In the genomic region with DNA sequence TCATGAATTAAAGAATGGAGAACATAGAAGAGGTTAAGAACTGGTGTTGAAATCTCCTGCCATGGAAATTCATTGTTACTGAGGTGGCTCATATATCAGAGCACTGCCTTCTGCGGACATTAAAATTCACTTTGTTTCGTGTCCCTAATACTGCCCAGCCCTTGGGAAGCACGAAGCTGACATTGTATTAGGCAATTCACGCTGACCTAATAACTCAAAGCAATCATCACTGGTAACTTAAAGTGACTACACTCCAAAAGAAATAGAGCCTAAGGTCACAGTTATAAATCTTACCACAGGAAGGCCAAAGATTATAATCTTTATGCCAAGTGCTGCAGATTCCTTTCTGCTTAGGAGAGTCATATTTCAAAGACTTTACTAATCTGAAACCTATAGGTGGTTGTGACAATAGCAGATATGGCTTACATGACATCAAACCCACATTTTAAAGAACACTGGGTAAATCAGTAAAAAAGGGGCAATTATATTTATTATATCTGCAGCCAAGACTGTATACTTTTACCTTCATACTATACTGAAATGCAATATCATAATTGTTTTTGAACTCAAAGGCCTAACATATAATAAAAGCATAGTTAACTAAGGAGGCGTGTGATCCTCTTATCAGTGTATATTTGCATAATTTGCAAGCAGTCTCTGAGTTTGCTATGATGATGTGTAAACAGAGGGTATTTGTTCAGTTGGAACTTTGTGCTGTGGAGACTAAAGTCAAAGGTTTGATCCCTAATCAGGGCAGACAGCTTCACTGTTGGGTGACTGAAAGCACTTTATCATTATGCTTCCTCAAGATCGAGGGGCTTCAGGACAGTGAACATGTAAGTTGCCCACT, we compare ENCODE assay signal across 9 cellular contexts. TPM values are rescaled to one million over a fixed set of nuclear protein-coding genes. Genes with fewer than 3 reads are reported as not detected.
DNase-seq lines count a peak whose midpoint lies in the region; ATAC-seq, FAIRE-seq and TF ChIP-seq lines count a peak whose summit lies in the region.
"Had no signal": no experiment of that assay in that cellular context is flagged by ENCODE, and none has a peak within 500 bp of the region (broad histone marks: within the 10 kb centered on the region; RNA-seq: fewer than 3 reads in every experiment).

No MANE protein-coding gene starts in this region.

- BruUV-seq in HepG2 (replicated peaks; lab: Mats Ljungman, UMichigan): no TSS peak

- CTCF ChIA-PET in HEK293T (lab: Yijun Ruan, JAX) (interaction anchor here (0.7 to 1.6 kb wide), 7 partner anchors 50 to 556 kb away, joined by 3 to 18 read pairs (median 3); a partner anchor contains a TSS), HepG2 (lab: Yijun Ruan, JAX; ENCODE audit: low intra/inter-chr PET ratio, low total read pairs) (interaction anchor here (1.9 to 2.8 kb wide), 3 partner anchors 139 to 219 kb away, joined by 9 to 25 read pairs (median 15); a partner anchor contains a TSS)

- peak overlapping the region; percentile 96 for H3K27ac ChIP-seq in HepG2 (ENCODE audit: extremely low read length, insufficient read depth, low read length)
- H3K27ac ChIP-seq in transverse colon: peak overlapping the region; percentile 54 to 79 (median 69)

- H4K20me1 ChIP-seq in HepG2 (ENCODE audit: insufficient read depth, low read length): no peaks in the 10 kb centered on the region

- TF ChIP-seq EP300 in HepG2 (IDR thresholded peaks at IDR 0.05; ENCODE audit: low read depth in 2 of 2, low read length in 2 of 2): peak; percentile 41 to 95; a peak in 3 of 4 replicates
- peak; percentile 76 for TF ChIP-seq EP300 in HepG2 (CRISPR knock-in tag; IDR thresholded peaks at IDR 0.05; ENCODE audit: borderline replicate concordance)
- TF ChIP-seq EP300 in transverse colon (IDR thresholded peaks at IDR 0.05; ENCODE audit: low read depth): no peak

- TF ChIP-seq CTCF in HepG2 (CRISPR knock-in tag; IDR thresholded peaks at IDR 0.05) (no peak), transverse colon (IDR thresholded peaks at IDR 0.05) (peak in 2 of 5 experiments; percentile 37 to 48)

- FAIRE-seq in HepG2 (lab: Jason Lieb, UNC): peak; percentile 79

- DNase-seq in HEK293T (ENCODE audit: extremely low spot score): peak; percentile 33
- peak; percentile 62 for DNase-seq in SW480 (ENCODE audit: low spot score)
- peak; percentile 95 for DNase-seq in HepG2 (ENCODE audit: low spot score)
- DNase-seq in transverse colon: no peak
- no peak for DNase-seq in head of caudate nucleus
- DNase-seq in inferior parietal cortex (ENCODE audit: extremely low spot score): no peak
- DNase-seq in KBM-7: no peak
- DNase-seq: natural killer cell had no signal

- peak overlapping the region; percentile 71 for H3K9ac ChIP-seq in HepG2 (ENCODE audit: insufficient read depth, low read depth, low read length)

- peak; percentile 73 to 83; a peak in 3 of 4 replicates for TF ChIP-seq POLR2A in HepG2 (IDR thresholded peaks at IDR 0.05; ENCODE audit: insufficient read depth in 1 of 2, low read depth in 2 of 2, low read length in 2 of 2)
- no peak for TF ChIP-seq POLR2A in transverse colon (IDR thresholded peaks at IDR 0.05)

- intact Hi-C loops in HepG2 (cut with micrococcal nuclease; ENCODE audit: unreplicated experiment): loop anchor here (1.0 to 2.0 kb wide), 4 partner anchors 52 to 672 kb away; a partner anchor contains a TSS
- intact Hi-C loops in transverse colon (cut with DNase I; ENCODE audit: low total_unique reads): loop anchor here (5.0 kb wide), 1 partner anchor 638 kb away; no protein-coding TSS in a partner anchor
- intact Hi-C loops in head of caudate nucleus (cut with DNase I): loop anchor here (5.0 kb wide), 1 partner anchor 218 kb away; no protein-coding TSS in a partner anchor

- H3K9me3 ChIP-seq in HepG2 (ENCODE audit: low read length) (no peaks in the 10 kb centered on the region), transverse colon (no peaks in the 10 kb centered on the region)
- H3K9me3 ChIP-seq: ascending aorta had no signal

- no peak overlapping the region for H2AFZ ChIP-seq in HepG2 (ENCODE audit: low read length)

- 0 out of 2 replicates have a peak, but pooled peaks have one; percentile 20 for TF ChIP-seq RAD21 in HepG2 (CRISPR knock-in tag; IDR thresholded peaks at IDR 0.05)

- in situ Hi-C loops in HepG2 (cut with HindIII; ENCODE audit: extremely low pct_ligation_motif_present, low pct_unique_long_range_greater_than_20kb) (loop anchor here (5.0 to 25.0 kb wide), 2 partner anchors 553 to 648 kb away; no protein-coding TSS in a partner anchor), transverse colon (cut with MboI; ENCODE audit: low pct_ligation_motif_present in 1 of 4, low pct_unique_long_range_greater_than_20kb in 1 of 4, low sequenced_read_pairs in 3 of 4) (loop anchor here (5.0 to 25.0 kb wide), 6 partner anchors 146 to 648 kb away; no protein-coding TSS in a partner anchor), KBM-7 (cut with MboI; ENCODE audit: low pct_unique_long_range_greater_than_20kb, low sequenced_read_pairs) (loop anchor here (10.0 to 25.0 kb wide), 2 partner anchors 216 to 648 kb away; no protein-coding TSS in a partner anchor)

- H3K4me1 ChIP-seq in HepG2 (ENCODE audit: insufficient read depth, low read length) (peaks cover 80% of the 10 kb centered on the region), transverse colon (peaks cover 2 to 51% (median 32%) of the 10 kb centered on the region in 4 donors)
- H3K4me1 ChIP-seq: ascending aorta had no signal

- peak; percentile 82 for ATAC-seq in HepG2

- H3K27me3 ChIP-seq in HepG2 (ENCODE audit: control insufficient read depth in 1 of 2, insufficient read depth in 2 of 2, low read length in 2 of 2) (no peaks in the 10 kb centered on the region), transverse colon (no peaks in the 10 kb centered on the region)
- H3K27me3 ChIP-seq: ascending aorta had no signal

- H3K36me3 ChIP-seq in HepG2 (replicated peaks in 1 of 2; ENCODE audit: control insufficient read depth in 1 of 2, insufficient read depth in 2 of 2, low read length in 2 of 2): no peaks in the 10 kb centered on the region
- no peaks in the 10 kb centered on the region for H3K36me3 ChIP-seq in transverse colon
- H3K36me3 ChIP-seq: ascending aorta had no signal

- WGBS in HepG2 (ENCODE audit: low lambda C conversion rate): 3% methylated on average over 6 of the region's 6 CpGs
- WGBS in transverse colon (ENCODE audit: low coverage in 1 of 2), 2 donors: 30 to 33% methylated on average over 6 of the region's 6 CpGs

- peak overlapping the region; percentile 81 for H3K4me2 ChIP-seq in HepG2 (ENCODE audit: low read depth, low read length)

- POLR2A ChIA-PET in HEK293T (lab: Yijun Ruan, JAX): no interaction called here
- POLR2A ChIA-PET in HepG2 (lab: Yijun Ruan, JAX): interaction anchor here (0.8 to 1.5 kb wide), 11 partner anchors 9 to 314 kb away, joined by 3 to 8 read pairs (median 4); a partner anchor contains a TSS

- H3K79me2 ChIP-seq in HepG2 (ENCODE audit: insufficient read depth, low read length): peaks cover 17% of the 10 kb centered on the region

- peak overlapping the region; percentile 56 to 64 (median 62); a peak in 5 of 6 replicates for H3K4me3 ChIP-seq in HepG2 (replicated peaks in 1 of 3; ENCODE audit: insufficient read depth in 1 of 3, low read depth in 2 of 3, low read length in 3 of 3)
- no peak overlapping the region for H3K4me3 ChIP-seq in transverse colon
- H3K4me3 ChIP-seq: ascending aorta had no signal

TF ChIP-seq in HEK293T, 16 proteins besides CTCF, POLR2A, EP300 and RAD21 (continues in another document):
- 0 out of 2 replicates have a peak, but pooled peaks have one; percentile 26 for TF ChIP-seq ZNF384 (IDR thresholded peaks at IDR 0.05)
- TF ChIP-seq FOXA1 (IDR thresholded peaks at IDR 0.05): 0 out of 2 replicates have a peak, but pooled peaks have one; percentile 15
- no peak for TF ChIP-seq NFRKB (IDR thresholded peaks at IDR 0.05)
- TF ChIP-seq FOXM1 (IDR thresholded peaks at IDR 0.05; ENCODE audit: borderline replicate concordance): no peak
- TF ChIP-seq CTBP1 (IDR thresholded peaks at IDR 0.05; ENCODE audit: borderline replicate concordance): peak; percentile 97
- TF ChIP-seq TARDBP (IDR thresholded peaks at IDR 0.05): 0 out of 2 replicates have a peak, but pooled peaks have one; percentile 26

TF ChIP-seq in HepG2, 621 proteins besides CTCF, POLR2A, EP300 and RAD21 (continues in another document):
- TF ChIP-seq, protein P1, sequence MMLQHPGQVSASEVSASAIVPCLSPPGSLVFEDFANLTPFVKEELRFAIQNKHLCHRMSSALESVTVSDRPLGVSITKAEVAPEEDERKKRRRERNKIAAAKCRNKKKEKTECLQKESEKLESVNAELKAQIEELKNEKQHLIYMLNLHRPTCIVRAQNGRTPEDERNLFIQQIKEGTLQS (CRISPR knock-in tag; IDR thresholded peaks at IDR 0.05): 0 out of 2 replicates have a peak, but pooled peaks have one; percentile 46
- TF ChIP-seq, protein P2, sequence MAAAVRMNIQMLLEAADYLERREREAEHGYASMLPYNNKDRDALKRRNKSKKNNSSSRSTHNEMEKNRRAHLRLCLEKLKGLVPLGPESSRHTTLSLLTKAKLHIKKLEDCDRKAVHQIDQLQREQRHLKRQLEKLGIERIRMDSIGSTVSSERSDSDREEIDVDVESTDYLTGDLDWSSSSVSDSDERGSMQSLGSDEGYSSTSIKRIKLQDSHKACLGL (CRISPR knock-in tag; IDR thresholded peaks at IDR 0.05): no peak
- no peak for TF ChIP-seq ZMYM3 (CRISPR knock-in tag; IDR thresholded peaks at IDR 0.05)

RNA-seq across cellular contexts. Expression of a gene that starts 51.9 kb away (rescaled TPM):
- total RNA-seq in HepG2 (2016; rRNA removed; fragmentation: Illumina TruSeq; extraction: Trizol) (199 and 286 TPM in 2 replicates), transverse colon (100 to 1,000 TPM in 1 of 4 donors, 10 to 100 TPM in 3; 74.4 to 133 (median 88.5) TPM)
- total RNA-seq in HepG2 (2016; cell fraction: cytosol; rRNA removed; fragmentation: Illumina TruSeq; extraction: Trizol; ENCODE audit: low read depth): 24.4 and 27.4 TPM in 2 replicates
- 185 and 316 TPM in 2 replicates for total RNA-seq in HepG2 (2016; cell fraction: insoluble cytoplasmic fraction; rRNA removed; fragmentation: Illumina TruSeq; extraction: Trizol)
- 84.0 and 101 TPM in 2 replicates for total RNA-seq in HepG2 (2016; cell fraction: membrane; rRNA removed; fragmentation: Illumina TruSeq; extraction: Trizol)
- total RNA-seq in HepG2 (2016; cell fraction: nucleus; rRNA removed; fragmentation: Illumina TruSeq; extraction: Trizol): 80.2 and 86.7 TPM in 2 replicates
- 30.6 and 38.4 TPM in 2 replicates for polyA plus RNA-seq in HepG2 (2011; rRNA removed)
- 13.6 and 23.2 TPM in 2 replicates for polyA plus RNA-seq in HepG2 (2011; cell fraction: cytosol; rRNA removed)
- 7.4 and 12.5 TPM in 2 replicates for polyA plus RNA-seq in HepG2 (2011; cell fraction: nucleus; rRNA removed)
- 60.2 and 71.6 TPM in 2 replicates for polyA plus RNA-seq in HepG2 (2012)
- 19.1 TPM in 2 replicates for polyA plus RNA-seq in HepG2 (2016; cell fraction: cytosol; fragmentation: Illumina TruSeq; extraction: Trizol; ENCODE audit: low read depth)
- polyA plus RNA-seq in HepG2 (2016; cell fraction: insoluble cytoplasmic fraction; fragmentation: Illumina TruSeq; extraction: Trizol; ENCODE audit: low read depth): 177 and 188 TPM in 2 replicates
- polyA plus RNA-seq in HepG2 (2016; cell fraction: membrane; fragmentation: Illumina TruSeq; extraction: Trizol; ENCODE audit: low read depth): 37.6 and 44.7 TPM in 2 replicates
- polyA plus RNA-seq in HepG2 (2016; cell fraction: nucleus; fragmentation: Illumina TruSeq; extraction: Trizol; ENCODE audit: insufficient read depth, low read depth): 56.1 and 58.9 TPM in 2 replicates
- 14.8 and 29.3 TPM in 2 replicates for polyA minus RNA-seq in HepG2 (2011; rRNA and poly(A)+ RNA removed; ENCODE audit: low replicate concordance)
- polyA minus RNA-seq in HepG2 (2011; cell fraction: cytosol; rRNA and poly(A)+ RNA removed): 31.0 and 34.3 TPM in 2 replicates
- polyA minus RNA-seq in HepG2 (2011; cell fraction: nucleus; rRNA and poly(A)+ RNA removed): 77.0 and 95.7 TPM in 2 replicates

Comparison
In these comparisons a context has a peak if more than half of its experiments do, and no peak if none do; other contexts are left out.
1. DNase-seq: peak in HEK293T (single experiment), SW480 (single experiment) and HepG2 (single experiment); none in transverse colon (single experiment), head of caudate nucleus (0 of 42), inferior parietal cortex (single experiment) and KBM-7 (single experiment).
2. H3K4me3 ChIP-seq: peak in HepG2 (3 of 3); none in transverse colon (0 of 4).